8 cellular contexts compared by ENCODE assay signal in the genomic region with DNA sequence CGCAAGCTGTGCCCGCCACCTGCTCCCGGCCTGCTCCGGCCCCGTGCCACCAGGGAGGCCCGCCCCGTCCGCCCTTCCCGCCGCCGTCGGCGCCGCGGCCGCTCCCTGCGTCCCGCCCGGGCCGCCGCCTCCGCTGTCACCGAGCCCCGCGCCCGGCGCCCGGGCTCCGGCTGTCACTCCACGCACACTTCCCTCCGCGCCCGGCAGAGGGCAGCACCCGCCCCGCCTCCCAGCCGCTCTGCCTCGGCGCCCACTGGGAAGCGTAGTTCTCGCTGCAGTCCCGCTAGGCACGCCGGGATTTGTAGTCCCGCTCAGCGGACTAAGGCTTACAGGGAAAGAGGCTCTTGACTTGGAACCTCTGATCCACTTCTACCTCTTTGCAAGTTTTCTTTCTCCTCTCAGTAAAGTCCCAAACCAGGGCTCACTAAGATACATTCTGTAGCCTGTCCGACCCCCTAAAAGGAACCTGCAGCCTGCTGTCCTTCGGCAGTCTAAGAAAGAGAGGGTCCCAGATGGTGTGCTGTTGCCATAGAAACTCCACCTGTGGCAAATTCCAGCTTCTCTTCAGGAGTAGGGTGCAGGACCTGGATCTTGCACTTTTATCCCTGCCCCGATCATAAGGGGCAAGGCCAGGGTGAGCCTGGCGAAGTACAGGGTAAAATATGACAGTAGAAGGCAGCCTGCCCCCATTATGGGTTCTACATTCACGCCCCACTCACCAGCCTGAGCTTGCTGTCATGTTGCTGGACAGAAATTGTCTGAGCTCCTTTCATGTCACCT. TPM values are rescaled to one million over a fixed set of nuclear protein-coding genes. Genes with fewer than 3 reads are reported as not detected.
DNase-seq lines count a peak whose midpoint lies in the region; ATAC-seq and TF ChIP-seq lines count a peak whose summit lies in the region.

Gene TFEB (minus strand): TSS at position 182 of the 780 bp plus-strand sequence. CDS start 44,395 bp downstream, outside the sequence.

- peak; percentile 52 for TF ChIP-seq POLR2A in prostate gland (IDR thresholded peaks at IDR 0.05)

- H3K27me3 ChIP-seq in left ventricle myocardium inferior (ENCODE audit: low read depth): no peaks in the 10 kb centered on the region
- no peaks in the 10 kb centered on the region for H3K27me3 ChIP-seq in prostate gland (replicated peaks; ENCODE audit: insufficient read depth)

- DNase-seq in NCI-H1417 treated with DMSO at 0.1 percent for 48 hours (lab: John Stamatoyannopoulos, UW): peak; percentile 26
- DNase-seq in amniotic stem cell (lab: John Stamatoyannopoulos, UW): peak; percentile 79
- DNase-seq in left ventricle myocardium inferior: peak; percentile 95
- DNase-seq in prostate gland (ENCODE audit: low spot score): peak; percentile 94

- H3K36me3 ChIP-seq in left ventricle myocardium inferior (no peaks in the 10 kb centered on the region), prostate gland (no peaks in the 10 kb centered on the region), urinary bladder (ENCODE audit: insufficient read depth) (no peaks in the 10 kb centered on the region)

- H3K4me3 ChIP-seq in left ventricle myocardium inferior (peak within 1 kb of the TSS; percentile 99), prostate gland (peak within 1 kb of the TSS; percentile 95 to 96), urinary bladder (ENCODE audit: low read depth, low read length) (peak within 1 kb of the TSS; percentile 88)

- H3K4me1 ChIP-seq in left ventricle myocardium inferior (peaks cover 45% of the 10 kb centered on the region), prostate gland (replicated peaks) (peaks cover 20% of the 10 kb centered on the region), urinary bladder (ENCODE audit: insufficient read depth) (peaks cover 2% of the 10 kb centered on the region)

- H3K27ac ChIP-seq in left ventricle myocardium inferior (replicated peaks) (peak within 1 kb of the TSS; percentile 100), prostate gland (peak within 1 kb of the TSS; percentile 98 to 99), urinary bladder (ENCODE audit: low read depth) (peak within 1 kb of the TSS; percentile 97)

- H3K9me3 ChIP-seq in left ventricle myocardium inferior (replicated peaks) (no peaks in the 10 kb centered on the region), prostate gland (no peaks in the 10 kb centered on the region)

- peak; percentile 95 for TF ChIP-seq CTCF in GM12874 (IDR thresholded peaks at IDR 0.05; ENCODE audit: insufficient read depth, low read depth, low read length)
- peak; percentile 95 for TF ChIP-seq CTCF in left ventricle myocardium inferior (IDR thresholded peaks at IDR 0.05; ENCODE audit: borderline replicate concordance)
- peak; percentile 94 to 100 (median 98) for TF ChIP-seq CTCF in prostate gland (IDR thresholded peaks at IDR 0.05)

- WGBS in prostate gland: 12% methylated on average over 28 of the region's 50 CpGs
- 7% methylated on average over 50 of the region's 50 CpGs for whole genome bisulfite sequencing in urinary bladder

- intact Hi-C loops in T-helper 1 cell treated with Interleukin-12 subunit alpha and Interleukin-12 subunit beta and Interleukin-4 antibody, amounts not matched to agents 30 ng/mL and 1 ng/mL, for 36 hours (cut with micrococcal nuclease): loop anchor here (1.0 to 10.0 kb wide), 16 partner anchors 28 to 1324 kb away; partner anchors contain the start of genes BYSL, CCND3, FOXP4 and KLC4
- intact Hi-C loops in left ventricle myocardium inferior (cut with micrococcal nuclease) (no loop called here), prostate gland (cut with DNase I) (loop anchor here (2.0 kb wide), 1 partner anchor 51 kb away; the partner anchor contains the start of gene TOMM6)

- ATAC-seq in HG02763 (IDR thresholded peaks at IDR 0.05; ENCODE audit: unreplicated experiment): peak; percentile 46

RNA-seq across cellular contexts. Expression of gene TFEB, which starts in this region (rescaled TPM):
- total RNA-seq in T-helper 1 cell treated with Interleukin-12 subunit alpha and Interleukin-12 subunit beta and Interleukin-4 antibody, amounts not matched to agents 30 ng/mL and 1 ng/mL, for 36 hours: 20.5 and 22.1 TPM in 2 replicates
- 39.9 TPM for total RNA-seq in left ventricle myocardium inferior
- total RNA-seq in prostate gland: 10 to 100 TPM; 28.4 to 31.2 TPM
- 4.3 TPM for total RNA-seq in urinary bladder
- 25.4 TPM for polyA plus RNA-seq in urinary bladder

Comparison
In these comparisons a context has a peak if more than half of its experiments do, and no peak if none do; other contexts are left out.
1. Peak in every context shown above with its lines: DNase-seq, ATAC-seq, H3K4me3 ChIP-seq and H3K27ac ChIP-seq.
2. DNase-seq: peak in every context shown above with its lines; median percentile 95 in left ventricle myocardium inferior; 94 in prostate gland; 79 in amniotic stem cell; 26 in NCI-H1417 treated with DMSO at 0.1 percent for 48 hours.